8 cellular contexts compared by ENCODE assay signal in the genomic region with DNA sequence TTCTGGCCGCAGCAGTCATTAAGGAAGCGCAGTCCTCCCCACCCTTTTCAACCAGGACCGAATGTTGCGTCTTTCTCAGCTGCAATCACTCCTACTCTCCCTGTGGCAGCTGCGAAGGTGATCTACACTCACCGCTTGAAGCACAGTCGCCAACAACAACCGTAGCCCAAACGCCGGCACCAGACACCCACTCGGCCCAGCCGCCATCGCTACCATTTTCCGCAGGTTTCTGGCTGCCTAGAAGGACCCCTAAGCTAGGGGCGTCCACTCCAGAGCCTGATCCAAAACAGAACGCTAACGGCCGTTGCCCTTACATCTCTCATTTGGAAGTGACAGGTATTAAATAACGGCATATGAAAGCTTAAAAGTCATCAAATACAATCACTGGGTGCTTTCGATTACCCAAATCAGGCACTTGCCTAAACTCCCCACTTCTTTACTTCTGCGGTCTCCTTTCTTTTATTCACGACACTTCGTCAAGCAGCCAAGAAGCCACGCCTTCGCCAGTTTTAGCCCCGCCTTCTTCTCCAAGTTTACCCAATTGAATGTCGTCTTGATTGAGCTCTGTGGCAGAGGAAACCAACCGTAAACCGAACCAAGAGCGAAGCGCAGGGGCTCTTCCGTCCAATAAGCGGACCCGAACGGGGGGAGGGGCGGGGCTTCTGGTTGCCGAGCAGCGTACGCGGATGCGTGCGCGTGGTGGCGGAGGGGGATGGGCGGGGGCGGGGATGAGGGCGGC. TPM values are rescaled to one million over a fixed set of nuclear protein-coding genes. Genes with fewer than 3 reads are reported as not detected.
DNase-seq lines count a peak whose midpoint lies in the region; ATAC-seq and TF ChIP-seq lines count a peak whose summit lies in the region.

A gene (minus strand): TSS at position 231 of the 739 bp plus-strand sequence. CDS start 15 bp downstream, at position 216.

- H3K9ac ChIP-seq in trophoblast cell (ENCODE audit: low read length), result peak within 1 kb of the TSS; percentile 99

- peak within 1 kb of the TSS; percentile 98 for H2AFZ ChIP-seq in trophoblast cell (ENCODE audit: insufficient read depth, low read length, poor library complexity)

- H3K27me3 ChIP-seq in adrenal gland (no peaks in the 10 kb centered on the region), trophoblast cell (ENCODE audit: insufficient read depth, low read length) (no peaks in the 10 kb centered on the region), transverse colon (no peaks in the 10 kb centered on the region)

- intact Hi-C loops in adrenal gland (cut with DNase I), result loop anchor here in 1 of 2 donors (10.0 kb wide), 1 partner anchor 51 kb away; no protein-coding TSS in a partner anchor
- intact Hi-C loops in cardiac septum (cut with DNase I), result loop anchor here (5.0 to 10.0 kb wide), 3 partner anchors 137 to 519 kb away; a partner anchor contains a TSS
- intact Hi-C loops in transverse colon (cut with DNase I; ENCODE audit: low total_unique reads), result no loop called here

- H3K14ac ChIP-seq in trophoblast cell (ENCODE audit: low read length), result peak within 1 kb of the TSS; percentile 98

- H2AK5ac ChIP-seq in trophoblast cell (ENCODE audit: low read length), result peak within 1 kb of the TSS; percentile 64

- peak within 1 kb of the TSS; percentile 94 for H2BK5ac ChIP-seq in trophoblast cell (ENCODE audit: low read depth, low read length, poor library complexity)

- peak within 1 kb of the TSS; percentile 99 for H3K18ac ChIP-seq in trophoblast cell (ENCODE audit: low read length)

- H4K91ac ChIP-seq in trophoblast cell (ENCODE audit: low read depth, low read length), result peak within 1 kb of the TSS; percentile 94

- peak within 1 kb of the TSS; percentile 95 for H4K12ac ChIP-seq in trophoblast cell (ENCODE audit: low read depth, low read length)

- H3K23ac ChIP-seq in trophoblast cell (ENCODE audit: low read length), result peak within 1 kb of the TSS; percentile 18

- H3K9me3 ChIP-seq in adrenal gland (replicated peaks in 1 of 3), result no peaks in the 10 kb centered on the region
- H3K9me3 ChIP-seq in trophoblast cell (ENCODE audit: insufficient read depth, low read depth, low read length), result no peaks in the 10 kb centered on the region
- H3K9me3 ChIP-seq in transverse colon, result no peaks in the 10 kb centered on the region

- peaks cover 12% of the 10 kb centered on the region for H3K79me1 ChIP-seq in trophoblast cell (ENCODE audit: low read length)

- 0 to 1% (median 0%) methylated on average over 26 to 47 of the region's 47 CpGs for WGBS in adrenal gland, 4 donors
- no CpG with 5 or more reads among the region's 47 CpGs for WGBS in trophoblast cell (ENCODE audit: extremely low coverage, insufficient coverage, insufficient read length)
- WGBS in transverse colon (ENCODE audit: low coverage in 1 of 2), 2 donors, result 0 to 1% methylated on average over 2 to 47 of the region's 47 CpGs

- peak within 1 kb of the TSS; percentile 97 for H4K8ac ChIP-seq in trophoblast cell (ENCODE audit: low read depth, low read length)

- peak within 1 kb of the TSS; percentile 81 for H3K4me2 ChIP-seq in trophoblast cell (ENCODE audit: low read length)

- TF ChIP-seq CTCF in GM13976 (IDR thresholded peaks at IDR 0.05; ENCODE audit: borderline replicate concordance, control extremely low read depth, extremely low read depth, insufficient read depth, missing control alignments) (no peak), adrenal gland (IDR thresholded peaks at IDR 0.05) (peak in 4 of 6 experiments; percentile 12 to 22 (median 15)), transverse colon (IDR thresholded peaks at IDR 0.05) (no peak)

- peaks cover 24% of the 10 kb centered on the region for H3K79me2 ChIP-seq in trophoblast cell (ENCODE audit: control insufficient read depth, insufficient read depth, low read length, poor library complexity)

- DNase-seq in GM13976 (ENCODE audit: low spot score), result peak; percentile 94
- peak; percentile 98 for DNase-seq in NCI-H1436 treated with DMSO at 0.1 percent for 48 hours (lab: John Stamatoyannopoulos, UW)
- peak; percentile 98 for DNase-seq in T follicular helper cell (ENCODE audit: low read depth)
- DNase-seq in adrenal gland, result peak; percentile 99 to 100 (median 100)
- DNase-seq in cardiac septum (ENCODE audit: low spot score), result peak; percentile 97
- peak; percentile 100 for DNase-seq in trophoblast cell
- peak; percentile 99 for DNase-seq in transverse colon

- H3K4me1 ChIP-seq in adrenal gland (replicated peaks in 1 of 2) (peaks cover 15 to 44% of the 10 kb centered on the region in 2 donors), trophoblast cell (ENCODE audit: control insufficient read depth in 1 of 2, insufficient read depth in 2 of 2, low read length in 2 of 2) (peaks cover 3% of the 10 kb centered on the region in 2 experiments), transverse colon (peaks cover 12 to 34% (median 21%) of the 10 kb centered on the region in 4 donors)

- H3K36me3 ChIP-seq in adrenal gland (replicated peaks in 1 of 2), result no peaks in the 10 kb centered on the region
- peaks cover 0 to 4% of the 10 kb centered on the region in 2 experiments for H3K36me3 ChIP-seq in trophoblast cell (ENCODE audit: control insufficient read depth in 1 of 2, insufficient read depth in 2 of 2, low read length in 2 of 2)
- peaks cover 0 to 5% (median 0%) of the 10 kb centered on the region in 4 donors for H3K36me3 ChIP-seq in transverse colon

- peak within 1 kb of the TSS; percentile 49 to 95 (median 91) for H3K27ac ChIP-seq in adrenal gland
- peak within 1 kb of the TSS; percentile 76 for H3K27ac ChIP-seq in trophoblast cell (ENCODE audit: low read depth, low read length)
- peak within 1 kb of the TSS; percentile 89 to 96 (median 92) for H3K27ac ChIP-seq in transverse colon

- TF ChIP-seq EP300 in transverse colon (IDR thresholded peaks at IDR 0.05; ENCODE audit: low read depth), result no peak

- in situ Hi-C loops in GM13976 (cut with MboI; ENCODE audit: low sequenced_read_pairs, unreplicated experiment) (no loop called here), transverse colon (cut with MboI; ENCODE audit: low pct_ligation_motif_present in 1 of 4, low pct_unique_long_range_greater_than_20kb in 1 of 4, low sequenced_read_pairs in 3 of 4) (loop anchor here in 1 of 4 donors (25.0 kb wide), 1 partner anchor 202 kb away; a partner anchor contains a TSS)

- TF ChIP-seq POLR2A in adrenal gland (IDR thresholded peaks at IDR 0.05) (peak; percentile 24 to 30), transverse colon (IDR thresholded peaks at IDR 0.05) (peak; percentile 46)

- peak; percentile 79 for ATAC-seq in HG02852 (IDR thresholded peaks at IDR 0.05; ENCODE audit: unreplicated experiment)

- H2BK120ac ChIP-seq in trophoblast cell (ENCODE audit: insufficient read depth, low read length, poor library complexity), result peak within 1 kb of the TSS; percentile 92

- H3K4me3 ChIP-seq in adrenal gland (peak within 1 kb of the TSS; percentile 76 to 95 (median 90)), trophoblast cell (ENCODE audit: low read depth, low read length) (peak within 1 kb of the TSS; percentile 95), transverse colon (peak within 1 kb of the TSS; percentile 77 to 100 (median 96))

- H2BK12ac ChIP-seq in trophoblast cell (ENCODE audit: low read length), result peak within 1 kb of the TSS; percentile 2

- peak within 1 kb of the TSS; percentile 89 for H3K4ac ChIP-seq in trophoblast cell (ENCODE audit: low read depth, low read length)

RNA-seq across cellular contexts. Expression of the gene that starts here (rescaled TPM):
- total RNA-seq in adrenal gland (100 to 1,000 TPM; 163 to 277 (median 204) TPM), cardiac septum (80.7 TPM), transverse colon (100 to 1,000 TPM in 2 of 4 donors, 10 to 100 TPM in 2; 32.0 to 130 (median 77.9) TPM)
- polyA plus RNA-seq in adrenal gland, result 100 to 1,000 TPM in 1 of 3 donors, 10 to 100 TPM in 2; 54.1 to 394 (median 62.9) TPM
- polyA plus RNA-seq in trophoblast cell (2013), result 136 and 140 TPM in 2 replicates

Comparison
In these comparisons a context has a peak if more than half of its experiments do, and no peak if none do; other contexts are left out.
1. Peak in every context shown above with its lines: DNase-seq, ATAC-seq, H3K4me3 ChIP-seq and H3K27ac ChIP-seq.
2. CTCF ChIP-seq: peak in adrenal gland (4 of 6); none in GM13976 (single experiment) and transverse colon (0 of 5).